1 cellular context compared by ENCODE assay signal in genomic region chr11:67463680-67464410, GRCh38.
TF ChIP-seq lines count a peak whose summit lies in the region.

No MANE protein-coding gene starts in this region.

TF ChIP-seq in GM12878, 131 proteins besides CTCF, POLR2A, EP300 and RAD21:
- TF ChIP-seq POU2F2 (IDR thresholded peaks at IDR 0.05; ENCODE audit: borderline replicate concordance, low read depth, low read length): no peak
- TF ChIP-seq TCF12 (IDR thresholded peaks at IDR 0.05; ENCODE audit: low read depth, low read length): no peak
- TF ChIP-seq GATAD2B (conservative IDR thresholded peaks at IDR 0.05; ENCODE audit: low read depth): 0 out of 2 replicates have a peak, but pooled peaks have one; percentile 15
- 0 out of 2 replicates have a peak, but pooled peaks have one; percentile 10 for TF ChIP-seq BACH1 (IDR thresholded peaks at IDR 0.05; ENCODE audit: borderline replicate concordance)
- TF ChIP-seq BRCA1 (IDR thresholded peaks at IDR 0.05; ENCODE audit: low read depth, low read length): no peak
- TF ChIP-seq SIN3A (IDR thresholded peaks at IDR 0.05; ENCODE audit: low read depth, low read length): 0 out of 2 replicates have a peak, but pooled peaks have one; percentile 4
- no peak for TF ChIP-seq PRDM15 (CRISPR knock-in tag; IDR thresholded peaks at IDR 0.05)
- no peak for TF ChIP-seq SPI1 (IDR thresholded peaks at IDR 0.05; ENCODE audit: borderline replicate concordance, insufficient read depth, low read depth, low read length)
- TF ChIP-seq DPF2 (IDR thresholded peaks at IDR 0.05): no peak
- no peak for TF ChIP-seq ELK1 (IDR thresholded peaks at IDR 0.05; ENCODE audit: low read depth, low read length)
- no peak for TF ChIP-seq HDAC6 (IDR thresholded peaks at IDR 0.05; ENCODE audit: unreplicated experiment)
- TF ChIP-seq BCLAF1 (IDR thresholded peaks at IDR 0.05): no peak
- TF ChIP-seq ZNF592 (IDR thresholded peaks at IDR 0.05): no peak
- no peak for TF ChIP-seq RAD51 (IDR thresholded peaks at IDR 0.05)
- TF ChIP-seq ZBED1 (IDR thresholded peaks at IDR 0.05; ENCODE audit: borderline replicate concordance): no peak
- 0 out of 2 replicates have a peak, but pooled peaks have one; percentile 12 for TF ChIP-seq SMARCA5 (IDR thresholded peaks at IDR 0.05)
